In the genomic region with DNA sequence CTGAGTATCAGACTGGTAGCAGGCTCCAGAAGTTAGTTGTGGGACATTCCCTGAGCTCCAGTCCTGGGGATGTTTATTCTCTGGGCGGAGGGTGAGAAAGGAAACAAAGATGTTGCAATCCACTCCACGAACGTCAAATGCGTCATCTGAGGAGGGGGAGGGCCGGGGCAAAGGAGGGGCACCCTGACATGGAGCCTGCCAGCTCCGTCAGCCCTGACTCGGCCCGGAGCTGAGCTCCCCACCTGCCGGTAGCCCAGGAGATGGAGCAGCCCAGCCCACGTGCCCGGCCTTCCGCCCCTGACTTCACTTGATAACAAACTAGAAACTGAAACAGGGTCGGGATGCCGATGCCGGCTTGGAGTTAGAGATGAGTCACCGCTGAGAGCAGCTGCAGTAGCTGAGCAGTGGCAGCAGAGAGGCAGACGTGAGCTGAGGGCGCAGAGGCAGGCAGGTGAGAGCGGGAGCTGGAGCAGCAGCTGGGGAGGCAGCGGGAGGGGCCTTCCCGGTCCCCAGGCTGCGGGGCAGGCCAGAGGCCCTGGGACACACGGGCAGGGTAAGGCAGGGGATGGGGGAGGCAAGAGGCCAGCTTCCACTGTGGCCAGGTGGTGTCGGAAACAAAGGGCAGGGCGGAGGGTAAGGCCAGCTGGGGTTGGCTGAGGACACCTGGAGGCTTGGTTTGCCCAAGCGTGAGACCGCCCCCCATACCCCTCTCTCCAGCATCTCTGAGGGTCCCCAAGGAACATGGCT, we compare ENCODE assay signal across 8 cellular contexts. TPM values are rescaled to one million over a fixed set of nuclear protein-coding genes. Genes with fewer than 3 reads are reported as not detected.
DNase-seq lines count a peak whose midpoint lies in the region; ATAC-seq and TF ChIP-seq lines count a peak whose summit lies in the region.

A gene (plus strand): TSS at position 391 of the 747 bp plus-strand sequence. CDS start 351 bp downstream, at position 742.

- H3K36me3 ChIP-seq in kidney epithelial cell (ENCODE audit: control insufficient read depth, insufficient read depth, low read length) = no peaks in the 10 kb centered on the region

- TF ChIP-seq CTCF in kidney epithelial cell (IDR thresholded peaks at IDR 0.05; ENCODE audit: insufficient read depth, low read length, poor library complexity, severe bottlenecking) = peak; percentile 69

- no peaks in the 10 kb centered on the region for H3K27me3 ChIP-seq in kidney epithelial cell (ENCODE audit: control insufficient read depth, insufficient read depth, low read length)

- peak; percentile 66 for ATAC-seq in GM18870 (IDR thresholded peaks at IDR 0.05; ENCODE audit: unreplicated experiment)
- ATAC-seq in HG03108 (IDR thresholded peaks at IDR 0.05; ENCODE audit: unreplicated experiment) = peak; percentile 60

- DNase-seq in AG08396 (ENCODE audit: low spot score) (peak; percentile 95), NCI-H345 treated with DMSO at 0.1 percent for 48 hours (lab: John Stamatoyannopoulos, UW; ENCODE audit: unreplicated experiment) (peak; percentile 31), cerebellum (ENCODE audit: low spot score) (peak; percentile 8), kidney epithelial cell (ENCODE audit: low read depth) (peak; percentile 98)
- peak; percentile 98 for DNase-seq in activated CD4-positive, alpha-beta T cell treated with anti-CD3 and anti-CD28 coated beads for 1 hour
- peak; percentile 81 to 94 for DNase-seq in stimulated activated CD4-positive, alpha-beta T cell treated with anti-CD3 and anti-CD28 coated beads, Interleukin-1b, Interleukin-23, amount 100 ng/mL, for 1 hour (ENCODE audit: low read depth in 2 of 2)

- H3K4me3 ChIP-seq in kidney epithelial cell (ENCODE audit: low read depth, low read length) = peak within 1 kb of the TSS; percentile 27

RNA-seq across cellular contexts. Expression of the gene that starts here (rescaled TPM):
- 0.18 TPM for total RNA-seq in cerebellum
- 22.3 and 36.0 TPM in 2 replicates for total RNA-seq in kidney epithelial cell

Comparison
In these comparisons a context has a peak if more than half of its experiments do, and no peak if none do; other contexts are left out.
1. Peak in every context shown above with its lines: DNase-seq, ATAC-seq and H3K4me3 ChIP-seq.
2. RNA of the gene that starts here (total RNA-seq): 22.3 to 36.0 TPM in kidney epithelial cell; 0.18 TPM in cerebellum (single experiment); every median in the first group is over 10 times any median in the second.
3. Peak in DNase-seq in cerebellum; RNA of the gene not detected or under 1 TPM.
4. DNase-seq: peak in every context shown above with its lines; median percentile 98 in activated CD4-positive, alpha-beta T cell treated with anti-CD3 and anti-CD28 coated beads for 1 hour; 98 in kidney epithelial cell; 95 in AG08396; 88 in stimulated activated CD4-positive, alpha-beta T cell treated with anti-CD3 and anti-CD28 coated beads, Interleukin-1b, Interleukin-23, amount 100 ng/mL, for 1 hour; 31 in NCI-H345 treated with DMSO at 0.1 percent for 48 hours; 8 in cerebellum.